In the genomic region with DNA sequence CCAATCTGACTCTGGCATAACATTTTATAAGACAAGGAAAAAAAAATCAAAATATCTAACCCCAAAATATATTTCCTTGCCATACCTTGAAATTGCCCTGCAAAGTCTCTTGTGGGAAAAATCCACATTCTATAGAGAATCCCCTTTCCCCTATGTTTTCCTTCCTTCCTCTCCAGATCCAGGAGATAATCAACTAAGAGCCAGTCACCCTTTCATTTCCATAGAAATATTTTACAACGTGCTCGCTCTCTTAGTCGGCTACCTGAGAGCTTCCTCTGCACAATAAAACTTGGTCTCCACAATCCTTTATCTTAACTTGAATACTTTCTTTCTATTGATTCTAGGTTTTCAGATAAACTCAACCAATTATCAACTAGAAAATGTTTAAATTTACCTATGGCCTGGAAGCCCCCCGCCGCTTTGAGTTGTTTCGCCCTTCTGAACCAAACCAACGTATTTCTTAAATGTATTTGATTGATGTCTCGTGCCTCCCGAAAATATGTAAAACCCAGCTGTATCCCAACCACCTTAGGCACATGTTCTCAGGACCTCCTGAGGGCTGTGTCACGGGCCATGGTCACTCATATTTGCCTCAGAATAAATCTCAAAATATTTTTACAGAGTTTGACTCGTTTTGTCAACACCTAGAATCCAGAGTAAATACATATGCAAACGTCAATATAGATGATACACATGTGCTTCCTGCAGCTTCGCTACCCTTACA, we compare ENCODE assay signal across 8 cellular contexts. TPM values are rescaled to one million over a fixed set of nuclear protein-coding genes. Genes with fewer than 3 reads are reported as not detected.
A peak's percentile ranks its signal among the peaks of the same experiment; 100 is the strongest.
DNase-seq lines count a peak whose midpoint lies in the region; ATAC-seq and TF ChIP-seq lines count a peak whose summit lies in the region.

No MANE protein-coding gene starts in this region.

- no peak for ATAC-seq in HG02938 (IDR thresholded peaks at IDR 0.05; ENCODE audit: unreplicated experiment)

- H3K9me3 ChIP-seq in MG63 = no peaks in the 10 kb centered on the region
- no peaks in the 10 kb centered on the region for H3K9me3 ChIP-seq in duodenal mucosa (ENCODE audit: control insufficient read depth in 1 of 2, low read length in 2 of 2)

- H3K36me3 ChIP-seq in MG63 = peaks cover 3% of the 10 kb centered on the region
- H3K36me3 ChIP-seq in duodenal mucosa (ENCODE audit: control insufficient read depth in 1 of 2, insufficient read depth in 2 of 2, low read length in 2 of 2) = no peaks in the 10 kb centered on the region

- peak overlapping the region; percentile 95 to 97 (median 96) for H3K4me3 Mint-ChIP-seq in nephron

- TF ChIP-seq CTCF in C4-2B (conservative IDR thresholded peaks at IDR 0.05) (no peak), nephron (IDR thresholded peaks at IDR 0.05; ENCODE audit: unreplicated experiment in 3 of 3) (no peak)

- no peaks in the 10 kb centered on the region for H3K9me3 Mint-ChIP-seq in nephron

- H3K27ac ChIP-seq in C4-2B (peak overlapping the region; percentile 95), duodenal mucosa (ENCODE audit: low read depth, low read length) (peak overlapping the region; percentile 94)

- peak overlapping the region; percentile 78 for H3K4me3 ChIP-seq in MG63
- H3K4me3 ChIP-seq in duodenal mucosa (ENCODE audit: low read depth in 1 of 2, low read length in 2 of 2) = peak overlapping the region; percentile 98

- DNase-seq in MG63 (no peak), dermis blood vessel endothelial cell (no peak), glomerular visceral epithelial cell (ENCODE audit: extremely low spot score) (no peak)
- DNase-seq in activated CD4-positive, alpha-beta T cell treated with anti-CD3 and anti-CD28 coated beads for 48 hours = no peak

- H3K36me3 Mint-ChIP-seq in nephron (ENCODE audit: low read depth) = peaks cover 3% of the 10 kb centered on the region

- peaks cover 23 to 25% of the 10 kb centered on the region in 2 donors for H3K4me1 ChIP-seq in duodenal mucosa (ENCODE audit: control insufficient read depth in 1 of 2, insufficient read depth in 2 of 2, low read length in 2 of 2)

- H3K27me3 ChIP-seq in MG63 (no peaks in the 10 kb centered on the region), duodenal mucosa (ENCODE audit: control insufficient read depth in 1 of 2, insufficient read depth in 2 of 2, low read length in 2 of 2) (no peaks in the 10 kb centered on the region)

- peak overlapping the region; percentile 78 to 97 (median 90) for H3K27ac Mint-ChIP-seq in nephron

- no peaks in the 10 kb centered on the region for H3K27me3 Mint-ChIP-seq in nephron (ENCODE audit: low read depth)

- H3K9ac ChIP-seq in duodenal mucosa (ENCODE audit: low read depth in 1 of 2, low read length in 2 of 2) = peak overlapping the region; percentile 92 to 98

- H3K4me1 Mint-ChIP-seq in nephron = peaks cover 31% of the 10 kb centered on the region

RNA-seq across cellular contexts. Expression of a gene that starts 0.9 kb away (rescaled TPM):
- total RNA-seq in MG63 (2014; rRNA removed; shearing (Covaris generic); ENCODE audit: low replicate concordance) = 584 and 682 TPM in 2 replicates
- 763 and 907 TPM in 2 replicates for total RNA-seq in dermis blood vessel endothelial cell
